Comparison of ENCODE assay signal across 7 cellular contexts in the genomic region with DNA sequence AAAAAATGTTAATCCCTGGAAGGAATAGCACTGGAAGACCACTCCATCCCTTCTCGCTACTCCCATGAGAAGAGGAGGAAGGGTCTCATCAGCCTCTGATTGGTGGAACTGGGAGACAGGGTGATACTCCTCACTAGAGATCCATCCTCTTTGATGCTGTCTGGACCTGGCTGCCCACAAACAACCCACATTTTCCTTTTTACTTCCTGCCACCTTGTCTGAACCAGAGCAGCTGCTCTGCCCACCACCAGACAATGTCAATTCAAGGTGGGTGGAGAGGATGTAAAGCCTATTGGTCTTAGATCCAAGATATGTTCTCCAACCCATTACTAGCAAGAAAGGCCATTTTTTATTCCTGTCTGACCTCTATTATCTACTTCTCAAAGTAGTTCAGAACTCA.
"Had no signal": no experiment of that assay in that cellular context is flagged by ENCODE, and none has a peak within 500 bp of the region (broad histone marks: within the 10 kb centered on the region; RNA-seq: fewer than 3 reads in every experiment).

No MANE protein-coding gene starts in this region.

- H3K9ac ChIP-seq: GM23248 had no signal

- ATAC-seq: K562 had no signal

- H3K36me3 Mint-ChIP-seq: IgD-negative memory B cell had no signal

- DNase-seq: GOT3, H7, HCEC 1CT, KG1 had no signal

- H3K27ac Mint-ChIP-seq: IgD-negative memory B cell had no signal

- H3K4me3 Mint-ChIP-seq: IgD-negative memory B cell had no signal

- H2AFZ ChIP-seq: GM23248 had no signal

- H3K4me3 ChIP-seq: GM23248, K562 had no signal

- H3K4me1 Mint-ChIP-seq: IgD-negative memory B cell had no signal
